ENCODE assay signal across 25 cellular contexts in genomic region chr17:48792033-48792798, GRCh38. TPM values are rescaled to one million over a fixed set of nuclear protein-coding genes. Genes with fewer than 3 reads are reported as not detected.
DNase-seq lines count a peak whose midpoint lies in the region; ATAC-seq, FAIRE-seq and TF ChIP-seq lines count a peak whose summit lies in the region.
"Had no signal": no experiment of that assay in that cellular context is flagged by ENCODE, and none has a peak within 500 bp of the region (broad histone marks: within the 10 kb centered on the region; RNA-seq: fewer than 3 reads in every experiment).

No MANE protein-coding gene starts in this region.

- H3K23me2 ChIP-seq in H1 (ENCODE audit: low read depth, low read length) = no peaks in the 10 kb centered on the region

- H3K4me2 ChIP-seq in SK-N-SH = peak overlapping the region; percentile 51
- H3K4me2 ChIP-seq in OCI-LY3 (ENCODE audit: low read length) = peak overlapping the region; percentile 51
- no peak overlapping the region for H3K4me2 ChIP-seq in H1 (ENCODE audit: insufficient read depth in 1 of 2, low read depth in 2 of 2, low read length in 2 of 2)
- H3K4me2 ChIP-seq: neural progenitor cell had no signal

- CTCF ChIA-PET in SK-N-SH (lab: Yijun Ruan, JAX) (interaction anchor here (0.7 to 8.2 kb wide), 9 partner anchors 8 to 240 kb away, joined by 3 to 68 read pairs (median 5); no protein-coding TSS in a partner anchor), H1 (lab: Charles Lee; ENCODE audit: partially characterized antibody) (interaction anchor here (0.6 to 88.5 kb wide), 17 partner anchors 7 to 244 kb away, joined by 3 to 2590 read pairs (median 7); partner anchors contain the start of genes ATP5MC1, HOXB13, PRAC1 and PRAC2)

- POLR2A ChIA-PET in SK-N-SH (lab: Yijun Ruan, JAX) (no interaction called here), H1 (lab: Charles Lee; ENCODE audit: partially characterized antibody) (interaction anchor here (1.1 to 1.3 kb wide), 3 partner anchors 11 to 114 kb away, joined by 3 read pairs; no protein-coding TSS in a partner anchor)

- peak overlapping the region; percentile 17 for H3K4ac ChIP-seq in H1 (replicated peaks; ENCODE audit: insufficient read length, low read depth, low read length)

- no peak overlapping the region for H3K23ac ChIP-seq in H1 (ENCODE audit: insufficient read length)

- no peaks in the 10 kb centered on the region for H3K36me3 Mint-ChIP-seq in mesothelial cell of epicardium
- H3K36me3 Mint-ChIP-seq: neural progenitor cell had no signal

- H3K27me3 Mint-ChIP-seq in mesothelial cell of epicardium (ENCODE audit: low read depth) = peaks cover 22% of the 10 kb centered on the region

- H4K5ac ChIP-seq in H1 (ENCODE audit: insufficient read length, low read depth, low read length) = no peak overlapping the region

- no peak; the same call in 2 of the 3 replicates for ATAC-seq in SK-N-SH treated with all-trans-retinoic acid at 6 μM for 48 hours
- ATAC-seq: lower lobe of right lung had no signal

- no peak overlapping the region for H2BK120ac ChIP-seq in H1 (replicated peaks; ENCODE audit: low read depth, low read length)

- no peak for TF ChIP-seq CTCF in SK-N-SH (IDR thresholded peaks at IDR 0.05)
- no peak for TF ChIP-seq CTCF in OCI-LY3 (IDR thresholded peaks at IDR 0.05; ENCODE audit: low read depth, low read length)
- TF ChIP-seq CTCF in H1 (IDR thresholded peaks at IDR 0.05; ENCODE audit: control extremely low read depth in 1 of 3, insufficient read depth in 1 of 3, low read depth in 1 of 3, low read length in 3 of 3) = no peak
- TF ChIP-seq CTCF in mesothelial cell of epicardium (IDR thresholded peaks at IDR 0.05; ENCODE audit: unreplicated experiment) = no peak

- no peak overlapping the region for H2BK5ac ChIP-seq in H1 (ENCODE audit: low read depth, low read length)

- H2BK15ac ChIP-seq in H1 (ENCODE audit: low read length) = no peak overlapping the region

- H2BK12ac ChIP-seq in H1 (ENCODE audit: low read depth, low read length) = no peak overlapping the region

- H2AK5ac ChIP-seq in H1 (ENCODE audit: low read depth, low read length) = no peak overlapping the region

- no peak overlapping the region for H3K9ac ChIP-seq in SK-N-SH
- no peak overlapping the region for H3K9ac ChIP-seq in OCI-LY3 (ENCODE audit: low read length)
- no peak overlapping the region for H3K9ac ChIP-seq in H1 (replicated peaks in 1 of 4; ENCODE audit: extremely low read depth in 1 of 4, low read depth in 3 of 4, low read length in 3 of 4)
- H3K9ac ChIP-seq: neural progenitor cell had no signal

- no peaks in the 10 kb centered on the region for H3K9me2 ChIP-seq in SK-N-SH

- H3K14ac ChIP-seq in H1 (ENCODE audit: insufficient read length) = no peak overlapping the region

- TF ChIP-seq RAD21 in SK-N-SH (IDR thresholded peaks at IDR 0.05; ENCODE audit: low read length) (no peak), H1 (IDR thresholded peaks at IDR 0.05 in 1 of 2, conservative IDR thresholded peaks at IDR 0.05 in 1 of 2; ENCODE audit: low read depth in 2 of 2, low read length in 2 of 2) (no peak)

- H3F3A ChIP-seq in SK-N-SH (replicated peaks; ENCODE audit: insufficient read depth) = peaks cover 13% of the 10 kb centered on the region

- no peak overlapping the region for H2BK20ac ChIP-seq in H1 (ENCODE audit: low read length)

- H3K4me1 Mint-ChIP-seq in mesothelial cell of epicardium = peaks cover 28% of the 10 kb centered on the region
- H3K4me1 Mint-ChIP-seq: activated CD4-positive, alpha-beta T cell treated with anti-CD3 and anti-CD28 coated beads for 36 hours had no signal

- H4K20me1 ChIP-seq in SK-N-SH (ENCODE audit: insufficient read depth) (no peaks in the 10 kb centered on the region), OCI-LY3 (ENCODE audit: insufficient read depth, low read length) (no peaks in the 10 kb centered on the region), H1 (replicated peaks in 1 of 2; ENCODE audit: control insufficient read depth in 1 of 2, insufficient read depth in 2 of 2, low read length in 2 of 2) (peaks cover 0 to 2% of the 10 kb centered on the region in 2 experiments)

- H3K27ac ChIP-seq in SK-N-SH (ENCODE audit: low read depth in 2 of 2, low read length in 1 of 2) (no peak overlapping the region), OCI-LY3 (ENCODE audit: low read length) (no peak overlapping the region), H1 (ENCODE audit: low read depth, low read length) (no peak overlapping the region)
- H3K27ac ChIP-seq: breast epithelium, lower lobe of right lung, neural progenitor cell, PC-9, sigmoid colon had no signal

- DNase-seq in SK-N-SH (no peak), H1 (ENCODE audit: low read depth in 1 of 2, low spot score in 2 of 2) (no peak), renal cortical epithelial cell (ENCODE audit: low read depth) (peak; percentile 78), NCI-H2081 (lab: John Stamatoyannopoulos, UW) (no peak), AG08396 (ENCODE audit: low spot score) (no peak), mesothelial cell of epicardium (ENCODE audit: low spot score in 2 of 2, unreplicated experiment in 2 of 2) (no peak)
- DNase-seq: 8988T; activated T-cell treated with anti-CD3 and anti-CD28 coated beads, Interleukin-2, amount 50 U/mL, for 1 hour; amniotic stem cell; islet precursor cell; lower lobe of right lung; NCI-H2081 treated with DMSO at 0.1 percent for 48 hours; SHP77; sigmoid colon; SW 1271; transverse colon had no signal

- H3K27ac Mint-ChIP-seq in mesothelial cell of epicardium = no peak overlapping the region
- H3K27ac Mint-ChIP-seq: activated CD4-positive, alpha-beta T cell treated with anti-CD3 and anti-CD28 coated beads for 36 hours; neural progenitor cell had no signal

- no peak overlapping the region for H3K56ac ChIP-seq in H1 (replicated peaks; ENCODE audit: insufficient read length, low read depth, low read length)

- H3K4me3 ChIP-seq in SK-N-SH (ENCODE audit: low read depth in 2 of 2, low read length in 1 of 2) (no peak overlapping the region), OCI-LY3 (ENCODE audit: low read length) (peak overlapping the region; percentile 37), H1 (ENCODE audit: extremely low read depth in 1 of 4, insufficient read depth in 2 of 4, low read depth in 3 of 4, low read length in 4 of 4) (no peak overlapping the region)
- H3K4me3 ChIP-seq: breast epithelium, lower lobe of right lung, neural progenitor cell, PC-9, sigmoid colon, transverse colon had no signal

- H3K79me1 ChIP-seq in H1 (ENCODE audit: low read depth, low read length) = no peaks in the 10 kb centered on the region

- no peak overlapping the region for H2AFZ ChIP-seq in SK-N-SH (ENCODE audit: low read depth)
- H2AFZ ChIP-seq in OCI-LY3 (ENCODE audit: low read depth, low read length) = peak overlapping the region; percentile 60
- no peak overlapping the region for H2AFZ ChIP-seq in H1 (ENCODE audit: low read length)
- H2AFZ ChIP-seq: neural progenitor cell, PC-9 had no signal

- H4K91ac ChIP-seq in H1 (replicated peaks; ENCODE audit: insufficient read length, low read length) = no peak overlapping the region

- H3K36me3 ChIP-seq in SK-N-SH (replicated peaks in 1 of 2; ENCODE audit: control insufficient read depth in 1 of 2, insufficient read depth in 2 of 2, low read length in 1 of 2) (no peaks in the 10 kb centered on the region), OCI-LY3 (replicated peaks; ENCODE audit: low read depth, low read length) (no peaks in the 10 kb centered on the region), H1 (ENCODE audit: control insufficient read depth in 2 of 4, insufficient read depth in 4 of 4, low read length in 3 of 4) (no peaks in the 10 kb centered on the region)
- H3K36me3 ChIP-seq: breast epithelium, lower lobe of right lung, neural progenitor cell, sigmoid colon, transverse colon had no signal

- no peak overlapping the region for H4K8ac ChIP-seq in H1 (ENCODE audit: extremely low read depth, insufficient read depth, low read length)

- no peak for FAIRE-seq in H1 (lab: Jason Lieb, UNC)
- FAIRE-seq: H54 had no signal

- no peaks in the 10 kb centered on the region for H3K9me3 Mint-ChIP-seq in mesothelial cell of epicardium
- H3K9me3 Mint-ChIP-seq: neural progenitor cell had no signal

- no peak overlapping the region for H3K4me3 Mint-ChIP-seq in mesothelial cell of epicardium
- H3K4me3 Mint-ChIP-seq: activated CD4-positive, alpha-beta T cell treated with anti-CD3 and anti-CD28 coated beads for 36 hours; neural progenitor cell had no signal

- TF ChIP-seq EP300 in SK-N-SH (IDR thresholded peaks at IDR 0.05; ENCODE audit: borderline replicate concordance in 1 of 2, low read depth in 1 of 2, low read length in 1 of 2) = no peak
- TF ChIP-seq EP300 in H1 (IDR thresholded peaks at IDR 0.05; ENCODE audit: borderline replicate concordance in 1 of 2, low read depth in 2 of 2, low read length in 2 of 2) = no peak

- H3K79me2 ChIP-seq in SK-N-SH (ENCODE audit: insufficient read depth) (no peaks in the 10 kb centered on the region), OCI-LY3 (ENCODE audit: low read length) (no peaks in the 10 kb centered on the region), H1 (ENCODE audit: control insufficient read depth in 1 of 2, insufficient read depth in 2 of 2, low read length in 2 of 2) (no peaks in the 10 kb centered on the region)

- WGBS in SK-N-SH (ENCODE audit: low lambda C conversion rate) = 33% methylated on average over 3 of the region's 3 CpGs
- WGBS in H1 (ENCODE audit: extremely low coverage in 1 of 2, insufficient coverage in 1 of 2, insufficient read length in 1 of 2, insufficient replicate concordance in 2 of 2, low coverage in 1 of 2, low lambda C conversion rate in 2 of 2, missing lambda C conversion rate in 1 of 2), 2 experiments = 68% methylated on average over 3 of the region's 3 CpGs; no CpG with 5 or more reads in 1 of the 2 experiments

- H3K18ac ChIP-seq in H1 (ENCODE audit: extremely low read depth, low read length) = no peak overlapping the region

- peaks cover 0 to 3% of the 10 kb centered on the region in 2 experiments; a peak in 1 of 4 replicates for H3K4me1 ChIP-seq in SK-N-SH (ENCODE audit: control insufficient read depth in 1 of 2, insufficient read depth in 2 of 2, low read depth in 1 of 2, low read length in 1 of 2)
- peaks cover 19% of the 10 kb centered on the region for H3K4me1 ChIP-seq in OCI-LY3 (ENCODE audit: low read length)
- H3K4me1 ChIP-seq in H1 (replicated peaks in 1 of 4; ENCODE audit: control insufficient read depth in 3 of 4, insufficient read depth in 4 of 4, low read length in 3 of 4) = peaks cover 0 to 3% (median 0%) of the 10 kb centered on the region in 4 experiments; a peak in 2 of 7 replicates
- H3K4me1 ChIP-seq: breast epithelium had no signal

- H3K9me3 ChIP-seq in SK-N-SH (no peaks in the 10 kb centered on the region), OCI-LY3 (ENCODE audit: insufficient read depth, low read length) (no peaks in the 10 kb centered on the region), H1 (ENCODE audit: insufficient read depth in 2 of 2, low read depth in 1 of 2, low read length in 1 of 2) (no peaks in the 10 kb centered on the region)
- H3K9me3 ChIP-seq: breast epithelium, lower lobe of right lung, sigmoid colon, transverse colon had no signal

- H3K27me3 ChIP-seq in SK-N-SH (ENCODE audit: insufficient read depth) (peaks cover 36% of the 10 kb centered on the region), OCI-LY3 (ENCODE audit: low read depth, low read length) (no peaks in the 10 kb centered on the region), H1 (replicated peaks in 1 of 4; ENCODE audit: control insufficient read depth in 3 of 4, extremely low read depth in 1 of 4, insufficient read depth in 3 of 4, low read length in 3 of 4) (peaks cover 0 to 6% (median 1%) of the 10 kb centered on the region in 4 experiments; a peak in 2 of 7 replicates)
- H3K27me3 ChIP-seq: sigmoid colon, transverse colon had no signal

- no peak for TF ChIP-seq POLR2A in H1 (IDR thresholded peaks at IDR 0.05; ENCODE audit: control extremely low read depth in 1 of 2, low read depth in 2 of 2, low read length in 2 of 2)

RNA-seq across cellular contexts. Expression of gene TTLL6, which starts 24.8 kb away (rescaled TPM):
- 3.1 and 5.1 TPM in 2 replicates for polyA plus RNA-seq in SK-N-SH (2012; rRNA removed)
- 1.1 and 1.3 TPM in 2 replicates for polyA plus RNA-seq in SK-N-SH (2012; cell fraction: cytosol; rRNA removed)
- 14.5 and 21.5 TPM in 2 replicates for polyA plus RNA-seq in SK-N-SH (2012; cell fraction: nucleus; rRNA removed)
- 2.6 and 2.7 TPM in 2 replicates for total RNA-seq in H1 (2021; fragmentation: NEBNext Ultra II Directional; extraction: Animal tissue kit (Norgen Biotek cat#: 25700))
- polyA plus RNA-seq in H1 (2011; rRNA removed) = 4.3 and 5.0 TPM in 2 replicates
- 7.3 TPM for polyA plus RNA-seq in H1 (2011; cell fraction: cytosol; rRNA removed)
- polyA plus RNA-seq in H1 (2011; cell fraction: nucleus; rRNA removed) = 11.8 TPM
- 2.3 to 4.3 TPM (median 3.5 TPM) in 4 replicates for polyA plus RNA-seq in H1 (2012, experiment 1 of 2)
- 0.58 TPM for polyA plus RNA-seq in H1 (2012, experiment 2 of 2)
- 2.8 TPM for polyA plus RNA-seq in H1 (2013, experiment 1 of 2)
- polyA plus RNA-seq in H1 (2013, experiment 2 of 2) = 1.8 TPM
- 4.7 and 5.0 TPM in 2 replicates for polyA minus RNA-seq in H1 (2011; rRNA and poly(A)+ RNA removed)
- polyA minus RNA-seq in H1 (2011; cell fraction: cytosol; rRNA and poly(A)+ RNA removed) = 1.9 TPM
- polyA minus RNA-seq in H1 (2011; cell fraction: nucleus; rRNA and poly(A)+ RNA removed) = 7.1 TPM
- total RNA-seq in renal cortical epithelial cell = 0.35 and 0.45 TPM in 2 replicates
- not detected in 3 replicates for total RNA-seq in mesothelial cell of epicardium
- total RNA-seq: activated CD4-positive, alpha-beta T cell treated with anti-CD3 and anti-CD28 coated beads for 36 hours; Daoy; LHCN-M2; PC-9 had no signal

RNA-seq across cellular contexts. Expression of gene CALCOCO2, which starts 38.6 kb away (rescaled TPM):
- polyA plus RNA-seq in SK-N-SH (2012; rRNA removed) (49.9 and 67.7 TPM in 2 replicates), H1 (2011; rRNA removed) (9.5 and 12.1 TPM in 2 replicates)
- polyA plus RNA-seq in SK-N-SH (2012; cell fraction: cytosol; rRNA removed) = 70.5 and 95.0 TPM in 2 replicates
- 47.5 and 95.2 TPM in 2 replicates for polyA plus RNA-seq in SK-N-SH (2012; cell fraction: nucleus; rRNA removed)
- total RNA-seq in H1 (2021; fragmentation: NEBNext Ultra II Directional; extraction: Animal tissue kit (Norgen Biotek cat#: 25700)) = 27.7 and 31.8 TPM in 2 replicates
- polyA plus RNA-seq in H1 (2011; cell fraction: cytosol; rRNA removed) = 15.2 TPM
- polyA plus RNA-seq in H1 (2011; cell fraction: nucleus; rRNA removed) = 25.9 TPM
- 21.1 to 45.2 TPM (median 25.7 TPM) in 4 replicates for polyA plus RNA-seq in H1 (2012, experiment 1 of 2)
- 1.4 TPM for polyA plus RNA-seq in H1 (2012, experiment 2 of 2)
- polyA plus RNA-seq in H1 (2013, experiment 1 of 2) = 16.6 TPM
- 16.6 TPM for polyA plus RNA-seq in H1 (2013, experiment 2 of 2)
- polyA minus RNA-seq in H1 (2011; rRNA and poly(A)+ RNA removed) = 50.5 and 67.3 TPM in 2 replicates
- polyA minus RNA-seq in H1 (2011; cell fraction: cytosol; rRNA and poly(A)+ RNA removed) = 18.8 TPM
- polyA minus RNA-seq in H1 (2011; cell fraction: nucleus; rRNA and poly(A)+ RNA removed) = 23.1 TPM
- total RNA-seq in renal cortical epithelial cell (32.8 and 62.6 TPM in 2 replicates), mesothelial cell of epicardium (55.2 to 56.6 TPM (median 56.6 TPM) in 3 replicates)

Comparison
In these comparisons a context has a peak if more than half of its experiments do, and no peak if none do; other contexts are left out.
1. H3K4me2 ChIP-seq: peak in SK-N-SH (single experiment) and OCI-LY3 (single experiment); none in H1 (0 of 2).